8 cellular contexts compared by ENCODE assay signal in the genomic region with DNA sequence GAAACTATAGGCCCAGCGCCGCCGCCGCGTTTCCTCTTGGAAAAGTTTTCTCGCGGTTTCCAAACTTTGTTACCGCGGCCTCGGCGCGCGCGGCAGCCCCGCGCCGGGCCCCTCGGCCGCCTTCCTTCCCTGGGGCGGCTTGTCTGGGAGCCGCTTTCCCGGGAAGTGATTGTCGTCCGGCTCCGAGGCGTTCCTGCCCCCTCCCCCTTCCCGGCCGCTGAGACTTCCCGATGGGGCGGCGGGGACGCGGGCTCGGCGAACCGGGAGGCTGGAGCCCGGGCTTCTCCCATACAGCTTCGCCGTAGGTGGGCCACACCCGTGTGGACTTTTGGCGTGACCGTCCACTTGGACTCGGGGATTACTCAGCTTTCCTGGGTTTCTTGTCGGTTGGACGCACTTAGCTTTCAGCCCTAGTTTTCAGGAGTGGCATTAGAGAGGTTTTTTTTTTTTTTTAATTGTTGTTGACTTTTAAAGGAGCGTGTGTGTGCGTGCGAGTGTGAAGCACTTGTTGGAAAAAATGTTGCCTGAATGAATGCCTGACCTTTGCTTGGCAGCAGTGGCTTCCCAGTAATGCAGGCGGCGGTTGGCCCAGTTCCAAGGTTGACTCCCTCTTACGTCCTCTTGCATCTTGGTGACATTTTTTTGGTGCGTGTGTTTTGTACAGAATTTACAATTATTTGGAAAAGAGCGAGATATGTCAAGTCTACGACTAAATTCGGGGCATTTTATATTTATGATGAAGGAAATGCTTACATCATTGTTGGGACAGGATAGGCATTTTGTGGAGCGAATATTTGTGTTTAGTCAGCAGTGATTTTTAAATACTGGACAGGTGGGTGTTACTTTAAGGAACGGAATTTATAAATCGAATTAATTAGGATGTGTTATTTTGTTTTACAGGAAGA. TPM values are rescaled to one million over a fixed set of nuclear protein-coding genes. Genes with fewer than 3 reads are reported as not detected.
DNase-seq lines count a peak whose midpoint lies in the region; ATAC-seq and TF ChIP-seq lines count a peak whose summit lies in the region.

No MANE protein-coding gene starts in this region.

- peaks cover 25% of the 10 kb centered on the region for H3K4me1 ChIP-seq in Loucy (ENCODE audit: insufficient read depth, low read length, poor library complexity, severe bottlenecking)

- H3K9me3 Mint-ChIP-seq in T-cell = peaks cover 0 to 3% (median 0%) of the 10 kb centered on the region in 3 donors
- H3K9me3 Mint-ChIP-seq in brain = peaks cover 12 to 41% (median 27%) of the 10 kb centered on the region in 5 experiments

- no peaks in the 10 kb centered on the region for H3K36me3 ChIP-seq in Loucy (ENCODE audit: insufficient read depth, low read length)

- H3K9me3 ChIP-seq in Loucy (ENCODE audit: insufficient read depth, low read depth, low read length) = no peaks in the 10 kb centered on the region

- H3F3A ChIP-seq in Loucy (ENCODE audit: low read depth) = no peaks in the 10 kb centered on the region

- CTCF ChIA-PET in T-cell (lab: Charles Lee) = interaction anchor here in 1 of 2 donors (0.7 kb wide), 1 partner anchor 36 kb away, joined by 3 read pairs; no protein-coding TSS in a partner anchor

- H3K36me3 Mint-ChIP-seq in T-cell = peaks cover 7% of the 10 kb centered on the region
- peaks cover 44% of the 10 kb centered on the region for H3K36me3 Mint-ChIP-seq in brain

- H3K4me2 ChIP-seq in Loucy (ENCODE audit: low read depth, low read length, poor library complexity, severe bottlenecking) = peak overlapping the region; percentile 89

- peaks cover 16% of the 10 kb centered on the region for H3K27me3 ChIP-seq in Loucy (ENCODE audit: insufficient read depth, low read length, poor library complexity, severe bottlenecking)

- DNase-seq in AG09309 (ENCODE audit: low read depth) (peak; percentile 75), T-cell (peak in 15 of 34 experiments; percentile 3 to 29 (median 15)), retina (peak; percentile 83)

- peak overlapping the region; percentile 12 to 16 for H3K27ac Mint-ChIP-seq in T-cell
- H3K27ac Mint-ChIP-seq in brain = peak overlapping the region; percentile 62 to 93 (median 80)

- H3K4me3 Mint-ChIP-seq in T-cell (peak overlapping the region; percentile 64 to 81 (median 79)), brain (peak overlapping the region; percentile 85 to 95 (median 91))

- H3K9ac ChIP-seq in Loucy (ENCODE audit: low read depth, low read length, poor library complexity, severe bottlenecking) = peak overlapping the region; percentile 73

- H3K4me1 Mint-ChIP-seq in T-cell (peaks cover 12 to 27% (median 21%) of the 10 kb centered on the region in 3 donors), brain (peaks cover 39% of the 10 kb centered on the region)

- ATAC-seq in GM19397 (IDR thresholded peaks at IDR 0.05; ENCODE audit: unreplicated experiment) (peak; percentile 8), T-cell (replicated peaks in 1 of 4) (peak in 1 of 4 experiments; percentile 21), GM21360 (IDR thresholded peaks at IDR 0.05; ENCODE audit: unreplicated experiment) (no peak)

- H2AFZ ChIP-seq in Loucy (ENCODE audit: low read length) = peak overlapping the region; percentile 91; the same call in 1 of the 2 replicates

- H3K79me2 ChIP-seq in Loucy (ENCODE audit: insufficient read depth, low read length) = peaks cover 28% of the 10 kb centered on the region

- H3K27me3 Mint-ChIP-seq in T-cell (peaks cover 35 to 39% of the 10 kb centered on the region in 2 donors), brain (peaks cover 20% of the 10 kb centered on the region)

- peak overlapping the region; percentile 95 for H3K4me3 ChIP-seq in AG09309 (ENCODE audit: control insufficient read depth, low read depth, low read length)
- peak overlapping the region; percentile 81 for H3K4me3 ChIP-seq in Loucy (ENCODE audit: low read length, poor library complexity, severe bottlenecking)
- peak overlapping the region; percentile 85 for H3K4me3 ChIP-seq in iPS-11a (ENCODE audit: low read depth, low read length)

- H4K20me1 ChIP-seq in Loucy (ENCODE audit: insufficient read depth, low read length, poor library complexity, severe bottlenecking) = peaks cover 18% of the 10 kb centered on the region

- no peak for TF ChIP-seq CTCF in AG09309 (IDR thresholded peaks at IDR 0.05; ENCODE audit: control insufficient read depth, insufficient read depth, low read depth, low read length, missing control alignments)
- no peak for TF ChIP-seq CTCF in Loucy (conservative IDR thresholded peaks at IDR 0.05; ENCODE audit: low read length)
- no peak for TF ChIP-seq CTCF in brain (conservative IDR thresholded peaks at IDR 0.05)

- no peaks in the 10 kb centered on the region for H3K9me2 ChIP-seq in Loucy (replicated peaks; ENCODE audit: low read depth, low read length)

- POLR2A ChIA-PET in T-cell (lab: Charles Lee) = no interaction called here

RNA-seq across cellular contexts. Expression of a gene that starts 0.8 kb away (rescaled TPM):
- 10 to 100 TPM; 13.5 to 33.3 (median 18.5) TPM for total RNA-seq in T-cell
- 185 TPM for polyA plus RNA-seq in brain (ENCODE audit: insufficient read depth, low read depth, low replicate concordance)
